ENCODE assay signal across 22 cellular contexts in genomic region chr11:57511741-57512430, GRCh38. TPM values are rescaled to one million over a fixed set of nuclear protein-coding genes. Genes with fewer than 3 reads are reported as not detected.
A peak's percentile ranks its signal among the peaks of the same experiment; 100 is the strongest.
DNase-seq lines count a peak whose midpoint lies in the region; ATAC-seq lines count a peak whose summit lies in the region.
"Had no signal": no experiment of that assay in that cellular context is flagged by ENCODE, and none has a peak within 500 bp of the region (broad histone marks: within the 10 kb centered on the region; RNA-seq: fewer than 3 reads in every experiment).

No MANE protein-coding gene starts in this region.

- H3K36me3 ChIP-seq in Karpas-422 (ENCODE audit: insufficient read depth, low read length), result peaks cover 9% of the 10 kb centered on the region
- peaks cover 0 to 12% (median 0%) of the 10 kb centered on the region in 3 experiments for H3K36me3 ChIP-seq in naive thymus-derived CD4-positive, alpha-beta T cell (ENCODE audit: control insufficient read depth in 2 of 3, insufficient read depth in 3 of 3, low read length in 3 of 3)
- H3K36me3 ChIP-seq: right atrium auricular region, SJCRH30 had no signal

- H3K4me3 Mint-ChIP-seq in activated T-cell treated with anti-CD3 and anti-CD28 coated beads, Interleukin-2, amount 50 U/mL, for 24 hours, result no peak overlapping the region
- H3K4me3 Mint-ChIP-seq in activated CD8-positive, alpha-beta T cell treated with anti-CD3 and anti-CD28 coated beads, Interleukin-2, amount 10 ng/mL, durations not matched to agents 7 days and 5 days, result peak overlapping the region; percentile 12
- H3K4me3 Mint-ChIP-seq in naive thymus-derived CD4-positive, alpha-beta T cell, result peak overlapping the region in 6 of 10 donors; percentile 15 to 52 (median 36)
- H3K4me3 Mint-ChIP-seq: activated CD4-positive, alpha-beta T cell treated with anti-CD3 and anti-CD28 coated beads, Interleukin-2, amount 10 ng/mL, durations not matched to agents 7 days and 5 days had no signal

- no peaks in the 10 kb centered on the region for H3K9me2 ChIP-seq in Karpas-422 (replicated peaks; ENCODE audit: insufficient read depth, low read length)

- peaks cover 47% of the 10 kb centered on the region for H3K4me1 ChIP-seq in Karpas-422 (ENCODE audit: low read length)
- peaks cover 5 to 7% of the 10 kb centered on the region in 2 donors for H3K4me1 ChIP-seq in naive thymus-derived CD4-positive, alpha-beta T cell (ENCODE audit: control insufficient read depth in 2 of 2, insufficient read depth in 2 of 2, low read length in 2 of 2)
- H3K4me1 ChIP-seq: SJCRH30 had no signal

- H3K4me3 ChIP-seq in Karpas-422 (ENCODE audit: low read length), result peak overlapping the region; percentile 97
- H3K4me3 ChIP-seq in naive thymus-derived CD4-positive, alpha-beta T cell (ENCODE audit: low read length), result no peak overlapping the region
- H3K4me3 ChIP-seq: A549, right atrium auricular region, SJCRH30, stomach had no signal

- H3K4me2 ChIP-seq in Karpas-422 (ENCODE audit: low read depth, low read length, poor library complexity, severe bottlenecking), result peak overlapping the region; percentile 91
- H3K4me2 ChIP-seq: A549 had no signal

- no peaks in the 10 kb centered on the region for H3K9me3 Mint-ChIP-seq in activated T-cell treated with anti-CD3 and anti-CD28 coated beads, Interleukin-2, amount 50 U/mL, for 24 hours
- H3K9me3 Mint-ChIP-seq in activated CD8-positive, alpha-beta T cell treated with anti-CD3 and anti-CD28 coated beads, Interleukin-2, amount 10 ng/mL, durations not matched to agents 7 days and 5 days (ENCODE audit: insufficient read depth), result no peaks in the 10 kb centered on the region
- H3K9me3 Mint-ChIP-seq in naive thymus-derived CD4-positive, alpha-beta T cell, result no peaks in the 10 kb centered on the region
- H3K9me3 Mint-ChIP-seq: activated CD4-positive, alpha-beta T cell treated with anti-CD3 and anti-CD28 coated beads, Interleukin-2, amount 10 ng/mL, durations not matched to agents 7 days and 5 days had no signal

- peak overlapping the region; percentile 99 for H3K9ac ChIP-seq in Karpas-422 (ENCODE audit: low read length)

- no peaks in the 10 kb centered on the region for H3K9me3 ChIP-seq in Karpas-422 (ENCODE audit: low read length)
- H3K9me3 ChIP-seq in naive thymus-derived CD4-positive, alpha-beta T cell (ENCODE audit: control insufficient read depth in 2 of 3, low read length in 3 of 3), result no peaks in the 10 kb centered on the region
- H3K9me3 ChIP-seq: A549, right atrium auricular region, SJCRH30, stomach had no signal

- peaks cover 44% of the 10 kb centered on the region for H3K36me3 Mint-ChIP-seq in activated T-cell treated with anti-CD3 and anti-CD28 coated beads, Interleukin-2, amount 50 U/mL, for 24 hours (ENCODE audit: low read depth)
- H3K36me3 Mint-ChIP-seq in activated CD8-positive, alpha-beta T cell treated with anti-CD3 and anti-CD28 coated beads, Interleukin-2, amount 10 ng/mL, durations not matched to agents 7 days and 5 days (ENCODE audit: low read depth), result peaks cover 10% of the 10 kb centered on the region
- peaks cover 0 to 7% (median 0%) of the 10 kb centered on the region in 5 donors for H3K36me3 Mint-ChIP-seq in naive thymus-derived CD4-positive, alpha-beta T cell

- no peak overlapping the region for H2AFZ ChIP-seq in Karpas-422 (ENCODE audit: low read length)

- H3K27ac ChIP-seq in Karpas-422 (ENCODE audit: low read length), result peak overlapping the region; percentile 95
- H3K27ac ChIP-seq in naive thymus-derived CD4-positive, alpha-beta T cell (ENCODE audit: low read depth, low read length), result no peak overlapping the region
- H3K27ac ChIP-seq: A549, right atrium auricular region, SJCRH30 had no signal

- H3K27ac Mint-ChIP-seq in activated T-cell treated with anti-CD3 and anti-CD28 coated beads, Interleukin-2, amount 50 U/mL, for 24 hours, result peak overlapping the region; percentile 5
- peak overlapping the region; percentile 30 for H3K27ac Mint-ChIP-seq in activated CD8-positive, alpha-beta T cell treated with anti-CD3 and anti-CD28 coated beads, Interleukin-2, amount 10 ng/mL, durations not matched to agents 7 days and 5 days
- H3K27ac Mint-ChIP-seq in naive thymus-derived CD4-positive, alpha-beta T cell, result peak overlapping the region in 6 of 9 donors; percentile 22 to 89 (median 76)
- H3K27ac Mint-ChIP-seq: activated CD4-positive, alpha-beta T cell treated with anti-CD3 and anti-CD28 coated beads, Interleukin-2, amount 10 ng/mL, durations not matched to agents 7 days and 5 days had no signal

- intact Hi-C loops in naive thymus-derived CD4-positive, alpha-beta T cell (cut with micrococcal nuclease), result loop anchor here in 1 of 2 donors (5.0 kb wide), 2 partner anchors 55 to 1065 kb away; partner anchors contain the start of genes LPXN and ZFP91

- CTCF ChIA-PET in activated CD8-positive, alpha-beta T cell treated with anti-CD3 and anti-CD28 coated beads, Interleukin-2, amount 10 ng/mL, durations not matched to agents 7 days and 5 days (lab: Charles Lee), result interaction anchor here (0.7 to 2.0 kb wide), 6 partner anchors 15 to 54 kb away, joined by 3 to 29 read pairs (median 7); no protein-coding TSS in a partner anchor
- CTCF ChIA-PET in naive thymus-derived CD4-positive, alpha-beta T cell (lab: Charles Lee), result interaction anchor here (0.6 to 1.2 kb wide), 2 partner anchors 15 to 19 kb away, joined by 3 to 7 read pairs; no protein-coding TSS in a partner anchor

- H3K79me2 ChIP-seq in Karpas-422 (ENCODE audit: low read length), result peaks cover 72% of the 10 kb centered on the region

- no peaks in the 10 kb centered on the region for H3K27me3 Mint-ChIP-seq in activated T-cell treated with anti-CD3 and anti-CD28 coated beads, Interleukin-2, amount 50 U/mL, for 24 hours
- H3K27me3 Mint-ChIP-seq in activated CD8-positive, alpha-beta T cell treated with anti-CD3 and anti-CD28 coated beads, Interleukin-2, amount 10 ng/mL, durations not matched to agents 7 days and 5 days (ENCODE audit: low read depth), result no peaks in the 10 kb centered on the region
- H3K27me3 Mint-ChIP-seq in naive thymus-derived CD4-positive, alpha-beta T cell, result peaks cover 0 to 7% (median 0%) of the 10 kb centered on the region in 5 donors
- H3K27me3 Mint-ChIP-seq: activated CD4-positive, alpha-beta T cell treated with anti-CD3 and anti-CD28 coated beads, Interleukin-2, amount 10 ng/mL, durations not matched to agents 7 days and 5 days had no signal

- no peak for ATAC-seq in activated CD8-positive, alpha-beta T cell treated with anti-CD3 and anti-CD28 coated beads, Interleukin-2, amount 10 ng/mL, durations not matched to agents 7 days and 5 days
- no peak for ATAC-seq in naive thymus-derived CD4-positive, alpha-beta T cell
- no peak for ATAC-seq in GM21381 (IDR thresholded peaks at IDR 0.05; ENCODE audit: unreplicated experiment)
- ATAC-seq: A549 had no signal

- no peaks in the 10 kb centered on the region; the same call in 1 of the 2 replicates for H4K20me1 ChIP-seq in Karpas-422 (ENCODE audit: insufficient read depth, low read depth, low read length)

- no peaks in the 10 kb centered on the region for H3K27me3 ChIP-seq in Karpas-422 (ENCODE audit: low read length)
- no peaks in the 10 kb centered on the region for H3K27me3 ChIP-seq in naive thymus-derived CD4-positive, alpha-beta T cell (ENCODE audit: control insufficient read depth in 2 of 2, insufficient read depth in 2 of 2, low read length in 2 of 2)
- H3K27me3 ChIP-seq: right atrium auricular region, SJCRH30, stomach had no signal

- peaks cover 36% of the 10 kb centered on the region for H3K4me1 Mint-ChIP-seq in activated T-cell treated with anti-CD3 and anti-CD28 coated beads, Interleukin-2, amount 50 U/mL, for 24 hours (ENCODE audit: low read depth)
- peaks cover 38% of the 10 kb centered on the region for H3K4me1 Mint-ChIP-seq in activated CD8-positive, alpha-beta T cell treated with anti-CD3 and anti-CD28 coated beads, Interleukin-2, amount 10 ng/mL, durations not matched to agents 7 days and 5 days (ENCODE audit: low read depth)
- peaks cover 23 to 36% (median 30%) of the 10 kb centered on the region in 7 donors for H3K4me1 Mint-ChIP-seq in naive thymus-derived CD4-positive, alpha-beta T cell

- DNase-seq in activated T-cell treated with anti-CD3 and anti-CD28 coated beads, Interleukin-2, amount 50 U/mL, for 24 hours, result no peak
- no peak for DNase-seq in activated T-cell treated with anti-CD3 and anti-CD28 coated beads, Interleukin-2, amount 50 U/mL, for 48 hours
- peak; percentile 87 for DNase-seq in Karpas-422
- no peak for DNase-seq in activated CD8-positive, alpha-beta T cell treated with anti-CD3 and anti-CD28 coated beads, Interleukin-2, amount 10 ng/mL, durations not matched to agents 7 days and 5 days
- DNase-seq in naive thymus-derived CD4-positive, alpha-beta T cell, result no peak
- no peak for DNase-seq in NCI-H2081 (lab: John Stamatoyannopoulos, UW)
- no peak for DNase-seq in NCI-H748 treated with DMSO at 0.1 percent for 48 hours (lab: John Stamatoyannopoulos, UW)
- DNase-seq: activated CD4-positive, alpha-beta T cell treated with anti-CD3 and anti-CD28 coated beads, Interleukin-2, amount 10 ng/mL, durations not matched to agents 7 days and 5 days; activated T-cell treated with anti-CD3 and anti-CD28 coated beads, Interleukin-2, amount 50 U/mL, for 1 hour; aorta; hippocampal formation; NCI-H187; NCI-H510A treated with DMSO at 0.1 percent for 48 hours; SJCRH30; stomach had no signal

- POLR2A ChIA-PET in activated CD8-positive, alpha-beta T cell treated with anti-CD3 and anti-CD28 coated beads, Interleukin-2, amount 10 ng/mL, durations not matched to agents 7 days and 5 days (lab: Charles Lee), result no interaction called here
- POLR2A ChIA-PET in naive thymus-derived CD4-positive, alpha-beta T cell (lab: Charles Lee), result no interaction called here

RNA-seq across cellular contexts. Expression of gene SLC43A1, which starts 3.6 kb away (rescaled TPM):
- 238 and 244 TPM in 2 replicates for total RNA-seq in Karpas-422 (2014; rRNA removed; shearing (Covaris generic); ENCODE audit: low replicate concordance)
- 10 to 100 TPM; 26.4 to 28.4 TPM for total RNA-seq in activated CD8-positive, alpha-beta T cell treated with anti-CD3 and anti-CD28 coated beads, Interleukin-2, amount 10 ng/mL, durations not matched to agents 7 days and 5 days
- total RNA-seq in naive thymus-derived CD4-positive, alpha-beta T cell, result 10 to 100 TPM; 10.1 to 19.2 (median 16.3) TPM
- polyA plus RNA-seq in naive thymus-derived CD4-positive, alpha-beta T cell, result 10 to 100 TPM; 12.7 to 15.4 TPM

RNA-seq across cellular contexts. Expression of gene TIMM10, which starts 18.7 kb away (rescaled TPM):
- total RNA-seq in Karpas-422 (2014; rRNA removed; shearing (Covaris generic); ENCODE audit: low replicate concordance), result 48.0 and 49.8 TPM in 2 replicates
- 10 to 100 TPM; 65.4 to 65.8 TPM for total RNA-seq in activated CD8-positive, alpha-beta T cell treated with anti-CD3 and anti-CD28 coated beads, Interleukin-2, amount 10 ng/mL, durations not matched to agents 7 days and 5 days
- total RNA-seq in naive thymus-derived CD4-positive, alpha-beta T cell, result 10 to 100 TPM; 23.7 to 52.8 (median 34.7) TPM
- 10 to 100 TPM; 76.5 to 79.4 TPM for polyA plus RNA-seq in naive thymus-derived CD4-positive, alpha-beta T cell

RNA-seq across cellular contexts. Expression of gene SMTNL1, which starts 25.5 kb away (rescaled TPM):
- total RNA-seq in Karpas-422 (2014; rRNA removed; shearing (Covaris generic); ENCODE audit: low replicate concordance), result not detected in 2 replicates
- not detected for total RNA-seq in activated CD8-positive, alpha-beta T cell treated with anti-CD3 and anti-CD28 coated beads, Interleukin-2, amount 10 ng/mL, durations not matched to agents 7 days and 5 days
- total RNA-seq in naive thymus-derived CD4-positive, alpha-beta T cell, result not detected
- polyA plus RNA-seq in naive thymus-derived CD4-positive, alpha-beta T cell, result under 1 TPM; 0.28 to 0.44 TPM
- total RNA-seq: activated CD4-positive, alpha-beta T cell treated with anti-CD3 and anti-CD28 coated beads, Interleukin-2, amount 10 ng/mL, durations not matched to agents 7 days and 5 days; aorta; kidney epithelial cell; M059J; mesenteric fat pad; right atrium auricular region; stomach had no signal
- polyA plus RNA-seq: A549, aorta, stomach, urinary bladder had no signal

RNA-seq across cellular contexts. Expression of gene RTN4RL2, which starts 51.6 kb away (rescaled TPM):
- total RNA-seq in Karpas-422 (2014; rRNA removed; shearing (Covaris generic); ENCODE audit: low replicate concordance), result 0.07 TPM in 1 of 2 replicates, not detected in the other
- under 1 TPM; 0.47 to 0.57 TPM for total RNA-seq in activated CD8-positive, alpha-beta T cell treated with anti-CD3 and anti-CD28 coated beads, Interleukin-2, amount 10 ng/mL, durations not matched to agents 7 days and 5 days
- total RNA-seq in naive thymus-derived CD4-positive, alpha-beta T cell, result under 1 TPM in 3 of 5 experiments, not detected in 2; 0.19 to 0.47 (median 0.27) TPM
- under 1 TPM; 0.08 to 0.44 TPM for polyA plus RNA-seq in naive thymus-derived CD4-positive, alpha-beta T cell

RNA-seq across cellular contexts. Expression of gene UBE2L6, which starts 55.6 kb away (rescaled TPM):
- 123 and 129 TPM in 2 replicates for total RNA-seq in Karpas-422 (2014; rRNA removed; shearing (Covaris generic); ENCODE audit: low replicate concordance)
- total RNA-seq in activated CD8-positive, alpha-beta T cell treated with anti-CD3 and anti-CD28 coated beads, Interleukin-2, amount 10 ng/mL, durations not matched to agents 7 days and 5 days, result 100 to 1,000 TPM; 222 to 232 TPM
- total RNA-seq in naive thymus-derived CD4-positive, alpha-beta T cell, result 100 to 1,000 TPM in 1 of 5 experiments, 10 to 100 TPM in 4; 51.1 to 326 (median 64.2) TPM
- 100 to 1,000 TPM; 236 to 238 TPM for polyA plus RNA-seq in naive thymus-derived CD4-positive, alpha-beta T cell

Comparison
In these comparisons a context has a peak if more than half of its experiments do, and no peak if none do; other contexts are left out.
1. H3K27ac Mint-ChIP-seq: peak in every context shown above with its lines; median percentile 76 in naive thymus-derived CD4-positive, alpha-beta T cell; 30 in activated CD8-positive, alpha-beta T cell treated with anti-CD3 and anti-CD28 coated beads, Interleukin-2, amount 10 ng/mL, durations not matched to agents 7 days and 5 days; 5 in activated T-cell treated with anti-CD3 and anti-CD28 coated beads, Interleukin-2, amount 50 U/mL, for 24 hours.